In the genomic region with DNA sequence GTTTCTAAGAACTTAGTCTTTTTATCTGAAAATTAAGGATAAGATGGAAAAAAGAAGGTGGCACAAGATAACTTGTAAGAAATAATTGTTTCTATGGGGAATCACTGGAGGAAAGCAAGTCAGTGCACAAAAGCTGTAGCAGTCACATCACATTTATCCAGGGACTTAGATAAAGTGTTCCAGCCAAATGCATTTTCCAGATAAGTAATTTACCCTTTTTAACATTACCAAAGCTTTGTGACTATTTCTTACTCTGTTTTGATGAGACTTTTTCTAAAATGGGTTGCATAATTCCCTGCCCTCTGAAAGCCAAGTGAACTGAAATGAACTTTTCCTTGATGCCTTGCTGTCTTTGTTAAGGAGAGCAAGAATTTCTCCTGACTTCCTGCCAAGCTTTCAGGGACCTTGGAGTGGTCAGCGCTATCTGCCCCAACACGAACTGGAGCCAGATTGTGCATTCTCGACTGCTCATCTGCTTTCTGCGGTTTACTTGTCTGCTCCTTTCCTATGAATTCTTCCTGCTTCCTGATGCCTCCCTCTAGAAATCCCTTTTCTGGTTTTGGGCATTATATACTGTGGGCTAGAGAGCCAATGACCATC, we compare ENCODE assay signal across 11 cellular contexts. TPM values are rescaled to one million over a fixed set of nuclear protein-coding genes. Genes with fewer than 3 reads are reported as not detected.
DNase-seq lines count a peak whose midpoint lies in the region; ATAC-seq and TF ChIP-seq lines count a peak whose summit lies in the region.
"Had no signal": no experiment of that assay in that cellular context is flagged by ENCODE, and none has a peak within 500 bp of the region (broad histone marks: within the 10 kb centered on the region; RNA-seq: fewer than 3 reads in every experiment).

No MANE protein-coding gene starts in this region.

- DNase-seq in AG04449 (ENCODE audit: low read depth, low spot score) = peak; percentile 54
- peak; percentile 76 for DNase-seq in IMR-90
- no peak for DNase-seq in epithelial cell of proximal tubule (ENCODE audit: low read depth)
- peak; percentile 7 for DNase-seq in midbrain (lab: John Stamatoyannopoulos, UW)
- no peak for DNase-seq in mucosa of descending colon
- no peak for DNase-seq in progenitor cell of endocrine pancreas (ENCODE audit: low spot score, unreplicated experiment)
- no peak for DNase-seq in medulla oblongata (ENCODE audit: extremely low spot score)
- DNase-seq: amygdala had no signal

- no peak overlapping the region for H3K4ac ChIP-seq in IMR-90 (ENCODE audit: low read depth, low read length)

- no peak overlapping the region for H3K9ac ChIP-seq in IMR-90 (ENCODE audit: low read depth, low read length)
- H3K9ac ChIP-seq: KMS-11 had no signal

- intact Hi-C loops in IMR-90 (cut with micrococcal nuclease) (no loop called here), mucosa of descending colon (cut with DNase I, micrococcal nuclease) (no loop called here)

- no peak for TF ChIP-seq RAD21 in IMR-90 (IDR thresholded peaks at IDR 0.05; ENCODE audit: low read length)

- peak overlapping the region; percentile 59 for H2BK5ac ChIP-seq in IMR-90 (ENCODE audit: low read depth, low read length, poor library complexity, severe bottlenecking)

- H2BK15ac ChIP-seq in IMR-90 (ENCODE audit: low read depth, low read length) = no peak overlapping the region

- 0 out of 2 replicates have a peak overlapping the region, but pooled peaks have one; percentile 0 for H4K91ac ChIP-seq in IMR-90 (ENCODE audit: insufficient read depth, low read depth, low read length)

- H3K4me1 ChIP-seq in IMR-90 (ENCODE audit: control insufficient read depth, insufficient read depth, low read length) (peaks cover 15% of the 10 kb centered on the region), mucosa of descending colon (ENCODE audit: low read depth) (peaks cover 32% of the 10 kb centered on the region)

- H3K27ac Mint-ChIP-seq in progenitor cell of endocrine pancreas = no peak overlapping the region

- H3K9me1 ChIP-seq in IMR-90 (ENCODE audit: insufficient read depth, low read length) = no peaks in the 10 kb centered on the region; the same call in none of the 2 replicates

- H3K79me1 ChIP-seq in IMR-90 (ENCODE audit: low read depth in 1 of 2, low read length in 2 of 2) = no peaks in the 10 kb centered on the region

- H3K27ac ChIP-seq in IMR-90 (ENCODE audit: insufficient read depth, low read length) = peak overlapping the region; percentile 23; the same call in 1 of the 2 replicates
- H3K27ac ChIP-seq: KMS-11, psoas muscle had no signal

- CTCF ChIA-PET in AG04449 (lab: Yijun Ruan, JAX) (interaction anchor here (2.2 kb wide), 1 partner anchor 9 kb away, joined by 8 read pairs; no protein-coding TSS in a partner anchor), IMR-90 (lab: Yijun Ruan, JAX) (interaction anchor here (0.6 to 1.0 kb wide), 2 partner anchors 9 to 550 kb away, joined by 3 read pairs; no protein-coding TSS in a partner anchor)

- TF ChIP-seq CTCF in AG04449 (IDR thresholded peaks at IDR 0.05; ENCODE audit: insufficient read depth, low read length, missing control alignments) = no peak
- TF ChIP-seq CTCF in IMR-90 (conservative IDR thresholded peaks at IDR 0.05; ENCODE audit: low read depth, low read length) = no peak
- no peak for TF ChIP-seq CTCF in epithelial cell of proximal tubule (conservative IDR thresholded peaks at IDR 0.05; ENCODE audit: low read depth, low read length)
- no peak for TF ChIP-seq CTCF in mucosa of descending colon (IDR thresholded peaks at IDR 0.05)
- no peak for TF ChIP-seq CTCF in progenitor cell of endocrine pancreas (IDR thresholded peaks at IDR 0.05; ENCODE audit: unreplicated experiment)

- H4K5ac ChIP-seq in IMR-90 (ENCODE audit: low read depth, low read length) = 0 out of 2 replicates have a peak overlapping the region, but pooled peaks have one; percentile 3

- H3K9me3 Mint-ChIP-seq in progenitor cell of endocrine pancreas (ENCODE audit: low read depth) = peaks cover 3% of the 10 kb centered on the region

- H2BK20ac ChIP-seq in IMR-90 (ENCODE audit: low read depth, low read length) = peak overlapping the region; percentile 2; the same call in 1 of the 2 replicates

- no peaks in the 10 kb centered on the region for H4K20me1 ChIP-seq in IMR-90 (ENCODE audit: insufficient read depth, low read length)

- WGBS in IMR-90 (ENCODE audit: extremely low coverage in 2 of 2, insufficient read length in 1 of 2), 2 experiments = no CpG with 5 or more reads among the region's 4 CpGs

- peak overlapping the region; percentile 25 for H2AFZ ChIP-seq in IMR-90 (replicated peaks; ENCODE audit: low read length, poor library complexity)

- H3K4me1 Mint-ChIP-seq in progenitor cell of endocrine pancreas (ENCODE audit: low read depth) = peaks cover 34% of the 10 kb centered on the region

- no peak overlapping the region; the same call in 1 of the 2 replicates for H3K56ac ChIP-seq in IMR-90 (ENCODE audit: extremely low read depth, insufficient read depth, low read length)

- H4K8ac ChIP-seq in IMR-90 (ENCODE audit: low read depth in 2 of 2, low read length in 2 of 2) = peak overlapping the region in 1 of 2 experiments; percentile 69; a peak in 2 of 4 replicates

- ATAC-seq in IMR-90 (ENCODE audit: low read depth) (peak; percentile 50), mucosa of descending colon (no peak), HG03378 (IDR thresholded peaks at IDR 0.05; ENCODE audit: unreplicated experiment) (no peak)

- TF ChIP-seq POLR2A in IMR-90 (IDR thresholded peaks at IDR 0.05; ENCODE audit: low read depth, low read length) = no peak

- H3K27me3 ChIP-seq in IMR-90 (ENCODE audit: control insufficient read depth, insufficient read depth, low read length) = no peaks in the 10 kb centered on the region

- peak overlapping the region; percentile 2; the same call in 1 of the 2 replicates for H3K18ac ChIP-seq in IMR-90 (ENCODE audit: low read depth, low read length)

- H3K36me3 Mint-ChIP-seq in progenitor cell of endocrine pancreas (ENCODE audit: insufficient read depth) = peaks cover 6% of the 10 kb centered on the region

- BruUV-seq in IMR-90 (replicated peaks; lab: Mats Ljungman, UMichigan) = no TSS peak

- no peak overlapping the region for H3K4me3 Mint-ChIP-seq in progenitor cell of endocrine pancreas (ENCODE audit: low read depth)

- H3K4me2 ChIP-seq in IMR-90 (ENCODE audit: low read depth, low read length) = peak overlapping the region; percentile 35
- H3K4me2 ChIP-seq: KMS-11 had no signal

- POLR2A ChIA-PET in AG04449 (lab: Yijun Ruan, JAX) (no interaction called here), IMR-90 (lab: Charles Lee; ENCODE audit: unreplicated experiment) (interaction anchor here (0.7 kb wide), 1 partner anchor 51 kb away, joined by 4 read pairs; no protein-coding TSS in a partner anchor)

- H3K4me3 ChIP-seq in AG04449 (ENCODE audit: low read depth, low read length) (no peak overlapping the region), IMR-90 (ENCODE audit: insufficient read depth, low read depth, low read length) (no peak overlapping the region), epithelial cell of proximal tubule (ENCODE audit: low read depth, low read length) (peak overlapping the region; percentile 17), mucosa of descending colon (no peak overlapping the region)
- H3K4me3 ChIP-seq: psoas muscle had no signal

- H3K14ac ChIP-seq in IMR-90 (replicated peaks; ENCODE audit: low read depth, low read length) = 0 out of 2 replicates have a peak overlapping the region, but pooled peaks have one; percentile 32

- H2AK5ac ChIP-seq in IMR-90 (ENCODE audit: low read depth, low read length) = no peak overlapping the region

- H3K36me3 ChIP-seq in IMR-90 (ENCODE audit: control insufficient read depth, insufficient read depth, low read length) (no peaks in the 10 kb centered on the region), mucosa of descending colon (ENCODE audit: low read depth) (no peaks in the 10 kb centered on the region)

- no peaks in the 10 kb centered on the region for H3K27me3 Mint-ChIP-seq in progenitor cell of endocrine pancreas

- no peak overlapping the region for H3K23ac ChIP-seq in IMR-90 (ENCODE audit: low read depth, low read length)

- dilution Hi-C loops in IMR-90 (cut with HindIII; ENCODE audit: low sequenced_read_pairs, unreplicated experiment) = no loop called here

- no peak overlapping the region for H2AK9ac ChIP-seq in IMR-90 (replicated peaks; ENCODE audit: low read depth, low read length, poor library complexity)

- H2BK120ac ChIP-seq in IMR-90 (ENCODE audit: low read depth, low read length) = peak overlapping the region; percentile 7

- H3K9me3 ChIP-seq in IMR-90 (ENCODE audit: control insufficient read depth, insufficient read depth, low read length) (no peaks in the 10 kb centered on the region), mucosa of descending colon (no peaks in the 10 kb centered on the region)
- H3K9me3 ChIP-seq: psoas muscle had no signal

- in situ Hi-C loops in IMR-90 (cut with MboI; ENCODE audit: low sequenced_read_pairs) = no loop called here

TF ChIP-seq in IMR-90, 13 proteins besides CTCF, POLR2A, EP300 and RAD21:
- TF ChIP-seq NFE2L2 (IDR thresholded peaks at IDR 0.05; ENCODE audit: low read depth, low read length) (no peak), CEBPB (IDR thresholded peaks at IDR 0.05; ENCODE audit: low read depth, low read length) (peak; percentile 68), MXI1 (IDR thresholded peaks at IDR 0.05; ENCODE audit: borderline replicate concordance, low read depth, low read length) (no peak), BHLHE40 (IDR thresholded peaks at IDR 0.05; ENCODE audit: low read depth, low read length) (no peak), MAFK (IDR thresholded peaks at IDR 0.05; ENCODE audit: low read depth, low read length) (no peak)

RNA-seq across cellular contexts. Expression of a gene that starts 34.9 kb away (rescaled TPM):
- total RNA-seq in IMR-90 (2012; rRNA removed) (0.72 and 0.83 TPM in 2 replicates), epithelial cell of proximal tubule (2.5 and 2.7 TPM in 2 replicates), mucosa of descending colon (10 to 100 TPM; 40.6 to 57.1 (median 48.4) TPM), progenitor cell of endocrine pancreas (11.9 and 12.1 TPM in 2 replicates)
- 0.83 and 1.1 TPM in 2 replicates for polyA plus RNA-seq in IMR-90 (2012; rRNA removed)
- 0.16 TPM in 2 replicates for polyA plus RNA-seq in IMR-90 (2012; cell fraction: cytosol; rRNA removed)
- polyA plus RNA-seq in IMR-90 (2012; cell fraction: nucleus; rRNA removed; ENCODE audit: low replicate concordance) = 0.04 and 0.45 TPM in 2 replicates

Comparison
In these comparisons a context has a peak if more than half of its experiments do, and no peak if none do; other contexts are left out.
1. DNase-seq: peak in AG04449 (single experiment), IMR-90 (single experiment) and midbrain (single experiment); none in epithelial cell of proximal tubule (single experiment), mucosa of descending colon (0 of 3), progenitor cell of endocrine pancreas (single experiment) and medulla oblongata (single experiment).